ENCODE assay signal across 20 cellular contexts in the genomic region with DNA sequence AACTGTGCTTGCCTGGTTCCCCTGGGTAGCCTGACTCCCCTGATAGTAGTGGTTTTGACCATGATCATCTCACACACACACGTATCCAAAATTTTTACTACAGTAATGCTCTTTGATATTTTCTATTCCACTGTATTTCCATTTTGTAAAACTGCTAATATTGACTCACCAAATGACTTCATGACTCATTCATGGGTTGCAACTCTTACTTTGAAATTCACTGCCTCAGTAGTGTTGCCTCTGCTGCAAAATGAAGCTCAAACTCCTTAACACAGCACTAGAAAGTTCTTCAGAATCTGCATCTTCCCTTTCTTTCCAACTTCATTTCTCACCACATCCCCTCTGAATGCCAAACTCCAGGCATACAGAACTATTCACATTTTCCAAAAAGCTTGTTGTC. TPM values are rescaled to one million over a fixed set of nuclear protein-coding genes. Genes with fewer than 3 reads are reported as not detected.
DNase-seq lines count a peak whose midpoint lies in the region; ATAC-seq, FAIRE-seq and TF ChIP-seq lines count a peak whose summit lies in the region.
"Had no signal": no experiment of that assay in that cellular context is flagged by ENCODE, and none has a peak within 500 bp of the region (broad histone marks: within the 10 kb centered on the region; RNA-seq: fewer than 3 reads in every experiment).

No MANE protein-coding gene starts in this region.

- no peaks in the 10 kb centered on the region for H3K9me1 ChIP-seq in IMR-90 (ENCODE audit: insufficient read depth, low read length)

- intact Hi-C loops in A673 (cut with micrococcal nuclease; ENCODE audit: unreplicated experiment) (no loop called here), IMR-90 (cut with micrococcal nuclease) (loop anchor here (1.0 kb wide), 1 partner anchor 9 kb away; no protein-coding TSS in a partner anchor)
- intact Hi-C loops in naive thymus-derived CD4-positive, alpha-beta T cell (cut with micrococcal nuclease) = loop anchor here in 1 of 2 donors (1.0 kb wide), 1 partner anchor 10 kb away; no protein-coding TSS in a partner anchor

- H3K36me3 ChIP-seq in A673 (ENCODE audit: insufficient read depth, low read length, poor library complexity, severe bottlenecking) (no peaks in the 10 kb centered on the region), IMR-90 (ENCODE audit: control insufficient read depth, insufficient read depth, low read length) (no peaks in the 10 kb centered on the region), bronchial epithelial cell (ENCODE audit: control insufficient read depth, insufficient read depth, low read length) (no peaks in the 10 kb centered on the region)
- H3K36me3 ChIP-seq in naive thymus-derived CD4-positive, alpha-beta T cell (ENCODE audit: control insufficient read depth in 2 of 3, insufficient read depth in 3 of 3, low read length in 3 of 3) = no peaks in the 10 kb centered on the region
- H3K36me3 ChIP-seq: MG63, Peyer's patch had no signal

- H3K36me3 Mint-ChIP-seq in naive thymus-derived CD4-positive, alpha-beta T cell = no peaks in the 10 kb centered on the region

- H2AK5ac ChIP-seq in IMR-90 (ENCODE audit: low read depth, low read length) = no peak overlapping the region

- H2BK5ac ChIP-seq in IMR-90 (ENCODE audit: low read depth, low read length, poor library complexity, severe bottlenecking) = no peak overlapping the region

- no peak overlapping the region for H3K9ac ChIP-seq in IMR-90 (ENCODE audit: low read depth, low read length)

- H2BK15ac ChIP-seq in IMR-90 (ENCODE audit: low read depth, low read length) = no peak overlapping the region

- H3K4me1 Mint-ChIP-seq in naive thymus-derived CD4-positive, alpha-beta T cell = peaks cover 0 to 3% (median 0%) of the 10 kb centered on the region in 7 donors

- H3K79me1 ChIP-seq in IMR-90 (ENCODE audit: low read depth in 1 of 2, low read length in 2 of 2) = no peaks in the 10 kb centered on the region

- in situ Hi-C loops in IMR-90 (cut with MboI; ENCODE audit: low sequenced_read_pairs) = no loop called here

- DNase-seq in A673 (ENCODE audit: low spot score) = no peak
- peak; percentile 2 for DNase-seq in IMR-90
- DNase-seq in bronchial epithelial cell (ENCODE audit: low read depth) = peak; percentile 51
- DNase-seq in foreskin keratinocyte = peak in 1 of 2 donors; percentile 22
- no peak for DNase-seq in naive thymus-derived CD4-positive, alpha-beta T cell
- no peak for DNase-seq in C1 segment of cervical spinal cord (lab: John Stamatoyannopoulos, UW)
- no peak for DNase-seq in stimulated activated CD4-positive, alpha-beta T cell treated with anti-CD3 and anti-CD28 coated beads, Interleukin-12 subunit alpha, Interleukin-12 subunit beta, amount 100 ng/mL, for 4 hours
- DNase-seq: DND-41, GF-D8, KBM-7, MG63, NCI-H1105, NCI-H187 treated with DMSO at 0.1 percent for 48 hours, NCI-H2171, NCI-H510A, Peyer's patch, SHP77 treated with DMSO at 0.1 percent for 48 hours had no signal

- no peak overlapping the region for H3K27ac Mint-ChIP-seq in naive thymus-derived CD4-positive, alpha-beta T cell

- no peaks in the 10 kb centered on the region for H3K27me3 ChIP-seq in A673 (replicated peaks; ENCODE audit: insufficient read depth, low read depth, low read length, poor library complexity)
- H3K27me3 ChIP-seq in IMR-90 (ENCODE audit: control insufficient read depth, insufficient read depth, low read length) = no peaks in the 10 kb centered on the region
- no peaks in the 10 kb centered on the region for H3K27me3 ChIP-seq in bronchial epithelial cell (ENCODE audit: control insufficient read depth, insufficient read depth, low read length)
- peaks cover 2% of the 10 kb centered on the region for H3K27me3 ChIP-seq in foreskin keratinocyte
- no peaks in the 10 kb centered on the region for H3K27me3 ChIP-seq in naive thymus-derived CD4-positive, alpha-beta T cell (ENCODE audit: control insufficient read depth in 2 of 2, insufficient read depth in 2 of 2, low read length in 2 of 2)
- H3K27me3 ChIP-seq: MG63, Peyer's patch had no signal

- dilution Hi-C loops in IMR-90 (cut with HindIII; ENCODE audit: low sequenced_read_pairs, unreplicated experiment) = no loop called here

- no peak overlapping the region for H3K4me2 ChIP-seq in IMR-90 (ENCODE audit: low read depth, low read length)

- H2BK120ac ChIP-seq in IMR-90 (ENCODE audit: low read depth, low read length) = no peak overlapping the region

- H3K4me3 Mint-ChIP-seq in naive thymus-derived CD4-positive, alpha-beta T cell = no peak overlapping the region

- no peak overlapping the region for H2AK9ac ChIP-seq in IMR-90 (replicated peaks; ENCODE audit: low read depth, low read length, poor library complexity)

- no peak overlapping the region for H3K56ac ChIP-seq in IMR-90 (ENCODE audit: extremely low read depth, insufficient read depth, low read length)

- no peak for TF ChIP-seq RAD21 in IMR-90 (IDR thresholded peaks at IDR 0.05; ENCODE audit: low read length)

- H4K20me1 ChIP-seq in IMR-90 (ENCODE audit: insufficient read depth, low read length) = no peaks in the 10 kb centered on the region

- H3K27ac ChIP-seq in A673 (ENCODE audit: low read depth, low read length, poor library complexity, severe bottlenecking) (no peak overlapping the region), IMR-90 (ENCODE audit: insufficient read depth, low read length) (no peak overlapping the region), foreskin keratinocyte (no peak overlapping the region)
- H3K27ac ChIP-seq in naive thymus-derived CD4-positive, alpha-beta T cell (ENCODE audit: low read depth, low read length) = no peak overlapping the region
- H3K27ac ChIP-seq: HL-60, Peyer's patch had no signal

- H3K27me3 Mint-ChIP-seq in naive thymus-derived CD4-positive, alpha-beta T cell = peaks cover 15 to 35% (median 16%) of the 10 kb centered on the region in 5 donors

- no peak overlapping the region for H2AFZ ChIP-seq in IMR-90 (replicated peaks; ENCODE audit: low read length, poor library complexity)

- ATAC-seq in IMR-90 (ENCODE audit: low read depth) (no peak), foreskin keratinocyte (peak; percentile 44), HG03432 (IDR thresholded peaks at IDR 0.05; ENCODE audit: unreplicated experiment) (no peak)
- ATAC-seq in naive thymus-derived CD4-positive, alpha-beta T cell = no peak

- BruUV-seq in A673 (replicated peaks; lab: Mats Ljungman, UMichigan) = TSS peak; percentile 49
- BruUV-seq in IMR-90 (replicated peaks; lab: Mats Ljungman, UMichigan) = no TSS peak

- H3K4ac ChIP-seq in IMR-90 (ENCODE audit: low read depth, low read length) = no peak overlapping the region

- H3K4me3 ChIP-seq in A673 (ENCODE audit: low read depth, low read length, poor library complexity, severe bottlenecking) (no peak overlapping the region), IMR-90 (ENCODE audit: insufficient read depth, low read depth, low read length) (no peak overlapping the region), bronchial epithelial cell (ENCODE audit: low read depth, low read length) (no peak overlapping the region)
- H3K4me3 ChIP-seq in naive thymus-derived CD4-positive, alpha-beta T cell (ENCODE audit: low read length) = no peak overlapping the region
- H3K4me3 ChIP-seq: MG63, Peyer's patch had no signal

- H3K23ac ChIP-seq in IMR-90 (ENCODE audit: low read depth, low read length) = no peak overlapping the region

- H4K8ac ChIP-seq in IMR-90 (ENCODE audit: low read depth in 2 of 2, low read length in 2 of 2) = no peak overlapping the region

- H3K18ac ChIP-seq in IMR-90 (ENCODE audit: low read depth, low read length) = no peak overlapping the region

- POLR2A ChIA-PET in A673 (lab: Charles Lee; ENCODE audit: low non-redundant PET) (no interaction called here), IMR-90 (lab: Charles Lee; ENCODE audit: unreplicated experiment) (no interaction called here)
- POLR2A ChIA-PET in naive thymus-derived CD4-positive, alpha-beta T cell (lab: Charles Lee) = no interaction called here

- H3K4me1 ChIP-seq in A673 (ENCODE audit: insufficient read depth, low read length, poor library complexity, severe bottlenecking) (peaks cover 31% of the 10 kb centered on the region), IMR-90 (ENCODE audit: control insufficient read depth, insufficient read depth, low read length) (no peaks in the 10 kb centered on the region), foreskin keratinocyte (no peaks in the 10 kb centered on the region)
- H3K4me1 ChIP-seq in naive thymus-derived CD4-positive, alpha-beta T cell (ENCODE audit: control insufficient read depth in 2 of 2, insufficient read depth in 2 of 2, low read length in 2 of 2) = no peaks in the 10 kb centered on the region
- H3K4me1 ChIP-seq: Peyer's patch had no signal

- TF ChIP-seq POLR2A in IMR-90 (IDR thresholded peaks at IDR 0.05; ENCODE audit: low read depth, low read length) = no peak

- FAIRE-seq in bronchial epithelial cell (lab: Jason Lieb, UNC) = no peak
- FAIRE-seq: A204.1 had no signal

- no peak overlapping the region for H2BK20ac ChIP-seq in IMR-90 (ENCODE audit: low read depth, low read length)

- CTCF ChIA-PET in A673 (lab: Charles Lee) (no interaction called here), IMR-90 (lab: Yijun Ruan, JAX) (interaction anchor here (1.6 kb wide), 1 partner anchor 10 kb away, joined by 8 read pairs; no protein-coding TSS in a partner anchor)
- CTCF ChIA-PET in naive thymus-derived CD4-positive, alpha-beta T cell (lab: Charles Lee) = no interaction called here

- H3K9me3 ChIP-seq in A673 (ENCODE audit: low read depth, low read length, poor library complexity, severe bottlenecking) (no peaks in the 10 kb centered on the region), IMR-90 (ENCODE audit: control insufficient read depth, insufficient read depth, low read length) (no peaks in the 10 kb centered on the region)
- H3K9me3 ChIP-seq in naive thymus-derived CD4-positive, alpha-beta T cell (ENCODE audit: control insufficient read depth in 2 of 3, low read length in 3 of 3) = no peaks in the 10 kb centered on the region
- H3K9me3 ChIP-seq: MG63, Peyer's patch had no signal

- no peak overlapping the region for H4K91ac ChIP-seq in IMR-90 (ENCODE audit: insufficient read depth, low read depth, low read length)

- no CpG with 5 or more reads among the region's 1 CpG for WGBS in IMR-90 (ENCODE audit: extremely low coverage in 2 of 2, insufficient read length in 1 of 2), 2 experiments

- peaks cover 0 to 2% (median 0%) of the 10 kb centered on the region in 11 donors for H3K9me3 Mint-ChIP-seq in naive thymus-derived CD4-positive, alpha-beta T cell

- H3K14ac ChIP-seq in IMR-90 (replicated peaks; ENCODE audit: low read depth, low read length) = no peak overlapping the region

- no peak for TF ChIP-seq CTCF in A673 (conservative IDR thresholded peaks at IDR 0.05; ENCODE audit: low read depth, low read length)
- no peak for TF ChIP-seq CTCF in IMR-90 (conservative IDR thresholded peaks at IDR 0.05; ENCODE audit: low read depth, low read length)
- no peak for TF ChIP-seq CTCF in bronchial epithelial cell (IDR thresholded peaks at IDR 0.05; ENCODE audit: insufficient read depth, low read length, severe bottlenecking)
- no peak for TF ChIP-seq CTCF in foreskin keratinocyte (conservative IDR thresholded peaks at IDR 0.05)

- H4K5ac ChIP-seq in IMR-90 (ENCODE audit: low read depth, low read length) = no peak overlapping the region

RNA-seq across cellular contexts. Expression of gene QRFPR, which starts 20.3 kb away (rescaled TPM):
- total RNA-seq in A673 (2021) (23.6 and 32.2 TPM in 2 replicates), IMR-90 (2012; rRNA removed) (not detected in 2 replicates), bronchial epithelial cell (not detected in 2 replicates), foreskin keratinocyte (0.18 and 0.20 TPM in 2 replicates)
- polyA plus RNA-seq in IMR-90 (2012; rRNA removed) (not detected in 2 replicates), foreskin keratinocyte (0.07 and 0.11 TPM in 2 replicates)
- polyA plus RNA-seq in IMR-90 (2012; cell fraction: cytosol; rRNA removed) = not detected in 2 replicates
- not detected in 2 replicates for polyA plus RNA-seq in IMR-90 (2012; cell fraction: nucleus; rRNA removed; ENCODE audit: low replicate concordance)
- total RNA-seq in naive thymus-derived CD4-positive, alpha-beta T cell = not detected
- polyA plus RNA-seq in naive thymus-derived CD4-positive, alpha-beta T cell = not detected
- total RNA-seq: Peyer's patch had no signal

Comparison
In these comparisons a context has a peak if more than half of its experiments do, and no peak if none do; other contexts are left out.
1. DNase-seq: peak in IMR-90 (single experiment) and bronchial epithelial cell (single experiment); none in A673 (single experiment), naive thymus-derived CD4-positive, alpha-beta T cell (0 of 9), C1 segment of cervical spinal cord (0 of 14) and stimulated activated CD4-positive, alpha-beta T cell treated with anti-CD3 and anti-CD28 coated beads, Interleukin-12 subunit alpha, Interleukin-12 subunit beta, amount 100 ng/mL, for 4 hours (single experiment).
2. RNA of gene QRFPR, which starts 20.3 kb away (total RNA-seq): 23.6 to 32.2 TPM in A673; 0.18 to 0.20 TPM in foreskin keratinocyte, not detected in IMR-90, not detected in bronchial epithelial cell and not detected in naive thymus-derived CD4-positive, alpha-beta T cell; every median in the first group is over 10 times any median in the second.